24 cellular contexts compared by ENCODE assay signal in genomic region chr1:225745231-225745630, GRCh38. TPM values are rescaled to one million over a fixed set of nuclear protein-coding genes. Genes with fewer than 3 reads are reported as not detected.
DNase-seq lines count a peak whose midpoint lies in the region; ATAC-seq and TF ChIP-seq lines count a peak whose summit lies in the region.
"Had no signal": no experiment of that assay in that cellular context is flagged by ENCODE, and none has a peak within 500 bp of the region (broad histone marks: within the 10 kb centered on the region; RNA-seq: fewer than 3 reads in every experiment).

No MANE protein-coding gene starts in this region.

- H3K4me1 ChIP-seq in right atrium auricular region (peaks cover 0 to 26% of the 10 kb centered on the region in 2 donors), parathyroid adenoma (no peaks in the 10 kb centered on the region)

- no peak overlapping the region for H3K27ac Mint-ChIP-seq in activated naive CD4-positive, alpha-beta T cell treated with anti-CD3 and anti-CD28 coated beads, Interleukin-2, amount 10 ng/mL, durations not matched to agents 7 days and 5 days
- H3K27ac Mint-ChIP-seq: activated CD4-positive, alpha-beta memory T cell treated with anti-CD3 and anti-CD28 coated beads for 36 hours; activated naive CD8-positive, alpha-beta T cell treated with anti-CD3 and anti-CD28 coated beads, Interleukin-2, amount 10 ng/mL, durations not matched to agents 7 days and 5 days; activated T-helper 17 cell treated with anti-CD3 and anti-CD28 coated beads, Interleukin-2, amount 50 U/mL, for 72 hours; effector memory CD8-positive, alpha-beta T cell had no signal

- no peak overlapping the region for H3K9ac ChIP-seq in parathyroid adenoma

- TF ChIP-seq CTCF in right atrium auricular region (IDR thresholded peaks at IDR 0.05) (no peak), parathyroid adenoma (IDR thresholded peaks at IDR 0.05) (no peak)

- H3K9me3 Mint-ChIP-seq in activated naive CD4-positive, alpha-beta T cell treated with anti-CD3 and anti-CD28 coated beads, Interleukin-2, amount 10 ng/mL, durations not matched to agents 7 days and 5 days, result no peaks in the 10 kb centered on the region
- H3K9me3 Mint-ChIP-seq: activated CD4-positive, alpha-beta memory T cell treated with anti-CD3 and anti-CD28 coated beads for 36 hours; activated naive CD8-positive, alpha-beta T cell treated with anti-CD3 and anti-CD28 coated beads, Interleukin-2, amount 10 ng/mL, durations not matched to agents 7 days and 5 days; activated T-helper 17 cell treated with anti-CD3 and anti-CD28 coated beads, Interleukin-2, amount 50 U/mL, for 72 hours; effector memory CD8-positive, alpha-beta T cell; nephron progenitor cell had no signal

- no peaks in the 10 kb centered on the region for H3K9me3 ChIP-seq in right atrium auricular region
- no peaks in the 10 kb centered on the region for H3K9me3 ChIP-seq in parathyroid adenoma (ENCODE audit: control insufficient read depth, low read length)
- H3K9me3 ChIP-seq: right lobe of liver had no signal

- no peak overlapping the region for H3K4me3 Mint-ChIP-seq in activated naive CD4-positive, alpha-beta T cell treated with anti-CD3 and anti-CD28 coated beads, Interleukin-2, amount 10 ng/mL, durations not matched to agents 7 days and 5 days
- H3K4me3 Mint-ChIP-seq: activated CD4-positive, alpha-beta memory T cell treated with anti-CD3 and anti-CD28 coated beads for 36 hours; activated naive CD8-positive, alpha-beta T cell treated with anti-CD3 and anti-CD28 coated beads, Interleukin-2, amount 10 ng/mL, durations not matched to agents 7 days and 5 days; activated T-helper 17 cell treated with anti-CD3 and anti-CD28 coated beads, Interleukin-2, amount 50 U/mL, for 72 hours; effector memory CD8-positive, alpha-beta T cell had no signal

- intact Hi-C loops in left ventricle myocardium superior (cut with micrococcal nuclease), result no loop called here

- CTCF ChIA-PET in activated naive CD4-positive, alpha-beta T cell treated with anti-CD3 and anti-CD28 coated beads, Interleukin-2, amount 10 ng/mL, durations not matched to agents 7 days and 5 days (lab: Charles Lee), result no interaction called here

- H3K27me3 Mint-ChIP-seq in activated naive CD4-positive, alpha-beta T cell treated with anti-CD3 and anti-CD28 coated beads, Interleukin-2, amount 10 ng/mL, durations not matched to agents 7 days and 5 days, result peaks cover 2% of the 10 kb centered on the region
- H3K27me3 Mint-ChIP-seq: activated naive CD8-positive, alpha-beta T cell treated with anti-CD3 and anti-CD28 coated beads, Interleukin-2, amount 10 ng/mL, durations not matched to agents 7 days and 5 days; activated T-helper 17 cell treated with anti-CD3 and anti-CD28 coated beads, Interleukin-2, amount 50 U/mL, for 72 hours had no signal

- H3K4me1 Mint-ChIP-seq in activated naive CD4-positive, alpha-beta T cell treated with anti-CD3 and anti-CD28 coated beads, Interleukin-2, amount 10 ng/mL, durations not matched to agents 7 days and 5 days, result no peaks in the 10 kb centered on the region
- H3K4me1 Mint-ChIP-seq: activated naive CD8-positive, alpha-beta T cell treated with anti-CD3 and anti-CD28 coated beads, Interleukin-2, amount 10 ng/mL, durations not matched to agents 7 days and 5 days; activated T-helper 17 cell treated with anti-CD3 and anti-CD28 coated beads, Interleukin-2, amount 50 U/mL, for 72 hours had no signal

- ATAC-seq in left ventricle myocardium superior, result no peak
- ATAC-seq: activated T-helper 17 cell treated with anti-CD3 and anti-CD28 coated beads, Interleukin-2, amount 50 U/mL, for 72 hours; effector memory CD8-positive, alpha-beta T cell; HCT116; PC-3; right lobe of liver had no signal

- no peaks in the 10 kb centered on the region for H3K79me2 ChIP-seq in parathyroid adenoma

- H3K27ac ChIP-seq in right atrium auricular region (peak overlapping the region; percentile 25 to 92), parathyroid adenoma (no peak overlapping the region)
- H3K27ac ChIP-seq: C4-2B, right lobe of liver had no signal

- H3K36me3 ChIP-seq in right atrium auricular region (no peaks in the 10 kb centered on the region), parathyroid adenoma (ENCODE audit: control insufficient read depth, insufficient read depth, low read length) (no peaks in the 10 kb centered on the region)
- H3K36me3 ChIP-seq: right lobe of liver had no signal

- H3K27me3 ChIP-seq in right atrium auricular region (no peaks in the 10 kb centered on the region), parathyroid adenoma (ENCODE audit: control insufficient read depth, insufficient read depth, low read length) (no peaks in the 10 kb centered on the region)
- H3K27me3 ChIP-seq: right lobe of liver had no signal

- H3K36me3 Mint-ChIP-seq in activated naive CD4-positive, alpha-beta T cell treated with anti-CD3 and anti-CD28 coated beads, Interleukin-2, amount 10 ng/mL, durations not matched to agents 7 days and 5 days, result no peaks in the 10 kb centered on the region
- H3K36me3 Mint-ChIP-seq: activated CD4-positive, alpha-beta memory T cell treated with anti-CD3 and anti-CD28 coated beads for 36 hours; activated naive CD8-positive, alpha-beta T cell treated with anti-CD3 and anti-CD28 coated beads, Interleukin-2, amount 10 ng/mL, durations not matched to agents 7 days and 5 days had no signal

- DNase-seq in right atrium auricular region (ENCODE audit: low spot score), result no peak
- no peak for DNase-seq in left ventricle myocardium superior
- peak; percentile 8 for DNase-seq in cerebellar cortex (ENCODE audit: low spot score)
- no peak for DNase-seq in stimulated activated naive CD4-positive, alpha-beta T cell treated with Interleukin-2 at 50 U/mL for 16 hours (lab: John Stamatoyannopoulos, UW)
- DNase-seq in NCI-H2107 treated with DMSO at 0.1 percent for 48 hours (lab: John Stamatoyannopoulos, UW; ENCODE audit: unreplicated experiment), result no peak
- DNase-seq in activated naive CD4-positive, alpha-beta T cell treated with anti-CD3 and anti-CD28 coated beads, Interleukin-2, amount 10 ng/mL, durations not matched to agents 7 days and 5 days, result no peak
- DNase-seq in SW 1271 (lab: John Stamatoyannopoulos, UW), result no peak
- DNase-seq: activated CD4-positive, alpha-beta memory T cell treated with anti-CD3 and anti-CD28 coated beads for 36 hours; activated CD8-positive, alpha-beta memory T cell treated with anti-CD3 and anti-CD28 coated beads, Interleukin-2, amount 50 U/mL, for 48 hours; activated naive CD8-positive, alpha-beta T cell treated with anti-CD3 and anti-CD28 coated beads, Interleukin-2, amount 10 ng/mL, durations not matched to agents 7 days and 5 days; effector memory CD8-positive, alpha-beta T cell; hypothalamus; Karpas-422; NCI-H1048; NCI-H2081 treated with DMSO at 0.1 percent for 48 hours; nephron progenitor cell; PC-3; right lobe of liver; SHP77; stimulated activated CD4-positive, alpha-beta T cell treated with anti-CD3 and anti-CD28 coated beads, Interleukin-15, amount 100 ng/mL, for 24 hours had no signal

- no peak overlapping the region for H3K4me2 ChIP-seq in parathyroid adenoma (ENCODE audit: low read length)

- H3K4me3 ChIP-seq in right atrium auricular region, result no peak overlapping the region
- no peak overlapping the region for H3K4me3 ChIP-seq in parathyroid adenoma (ENCODE audit: low read depth, low read length)
- H3K4me3 ChIP-seq: right lobe of liver had no signal

- H2AFZ ChIP-seq in parathyroid adenoma, result peak overlapping the region; percentile 2

RNA-seq across cellular contexts. Expression of gene SRP9, which starts 32.4 kb away (rescaled TPM):
- 100 to 1,000 TPM; 143 to 216 TPM for total RNA-seq in right atrium auricular region
- total RNA-seq in left ventricle myocardium superior, result 211 TPM
